In genomic region chr22:23070418-23071162, GRCh38 we compare ENCODE assay signal across 8 cellular contexts. TPM values are rescaled to one million over a fixed set of nuclear protein-coding genes. Genes with fewer than 3 reads are reported as not detected.
DNase-seq lines count a peak whose midpoint lies in the region; ATAC-seq lines count a peak whose summit lies in the region.

TSS of gene GNAZ (plus strand) at chr22:23070519. CDS start at chr22:23095696, 25,177 bp downstream.

- H3K36me3 Mint-ChIP-seq in CD4-positive, alpha-beta memory T cell = no peaks in the 10 kb centered on the region

- intact Hi-C loops in CD4-positive, alpha-beta memory T cell (cut with micrococcal nuclease) = loop anchor here (2.0 kb wide), 1 partner anchor 74 kb away; the partner anchor contains the start of gene RAB36
- intact Hi-C loops in sciatic nerve (cut with DNase I) = no loop called here

- POLR2A ChIA-PET in CD4-positive, alpha-beta memory T cell (lab: Charles Lee; ENCODE audit: partially characterized antibody) = interaction anchor here (1.0 to 1.5 kb wide), 4 partner anchors 49 to 1484 kb away, joined by 3 to 7 read pairs (median 4); partner anchors contain the start of gene GUCD1

- H3K9me3 Mint-ChIP-seq in CD4-positive, alpha-beta memory T cell = no peaks in the 10 kb centered on the region

- WGBS in iPS DF 6.9 (ENCODE audit: insufficient coverage, insufficient read length) = no CpG with 5 or more reads among the region's 83 CpGs

- H3K4me3 Mint-ChIP-seq in CD4-positive, alpha-beta memory T cell = peak within 1 kb of the TSS; percentile 81 to 95 (median 86)

- peak within 1 kb of the TSS in 1 of 2 donors; percentile 52 for H3K4me3 ChIP-seq in CD4-positive, alpha-beta memory T cell (ENCODE audit: low read length in 2 of 2)
- peak within 1 kb of the TSS; percentile 77; the same call in 1 of the 2 replicates for H3K4me3 ChIP-seq in iPS DF 6.9 (ENCODE audit: low read length)

- peaks cover 0 to 2% of the 10 kb centered on the region in 2 donors for H3K27me3 Mint-ChIP-seq in CD4-positive, alpha-beta memory T cell

- peak within 1 kb of the TSS; percentile 52 for H3K27ac ChIP-seq in CD4-positive, alpha-beta memory T cell (ENCODE audit: low read depth, low read length)
- H3K27ac ChIP-seq in iPS DF 6.9 (ENCODE audit: low read length) = no peak within 1 kb of the TSS

- H3K36me3 ChIP-seq in CD4-positive, alpha-beta memory T cell (ENCODE audit: insufficient read depth, low read length) = no peaks in the 10 kb centered on the region
- H3K36me3 ChIP-seq in iPS DF 6.9 (ENCODE audit: control insufficient read depth, insufficient read depth, low read length) = no peaks in the 10 kb centered on the region

- ATAC-seq in GM19455 (IDR thresholded peaks at IDR 0.05; ENCODE audit: unreplicated experiment) = peak; percentile 22
- peak; percentile 37 for ATAC-seq in sciatic nerve

- peaks cover 3% of the 10 kb centered on the region for H3K27me3 ChIP-seq in CD4-positive, alpha-beta memory T cell (ENCODE audit: insufficient read depth, low read length)
- peaks cover 9% of the 10 kb centered on the region for H3K27me3 ChIP-seq in iPS DF 6.9 (ENCODE audit: control insufficient read depth, insufficient read depth, low read length)

- peaks cover 4 to 23% (median 9%) of the 10 kb centered on the region in 4 donors for H3K4me1 Mint-ChIP-seq in CD4-positive, alpha-beta memory T cell

- peaks cover 11% of the 10 kb centered on the region for H3K4me1 ChIP-seq in CD4-positive, alpha-beta memory T cell (ENCODE audit: insufficient read depth, low read length)
- H3K4me1 ChIP-seq in iPS DF 6.9 (ENCODE audit: control insufficient read depth, insufficient read depth, low read length) = peaks cover 3% of the 10 kb centered on the region; the same call in 1 of the 2 replicates

- CTCF ChIA-PET in CD4-positive, alpha-beta memory T cell (lab: Charles Lee; ENCODE audit: partially characterized antibody) = interaction anchor here (1.6 kb wide), 1 partner anchor 48 kb away, joined by 4 read pairs; no protein-coding TSS in a partner anchor

- peak in 3 of 5 donors; percentile 10 to 27 (median 14) for DNase-seq in CD4-positive, alpha-beta memory T cell
- DNase-seq in NCI-H446 treated with DMSO at 0.1 percent for 48 hours (lab: John Stamatoyannopoulos, UW) (peak; percentile 33), amniotic epithelial cell (ENCODE audit: low read depth) (peak; percentile 3), iPS DF 6.9 (ENCODE audit: low read depth, low spot score) (no peak), sciatic nerve (ENCODE audit: low spot score) (peak; percentile 70), 8988T (no peak), NCI-H1048 (lab: John Stamatoyannopoulos, UW) (no peak)

- peak within 1 kb of the TSS; percentile 52 to 91 (median 87) for H3K27ac Mint-ChIP-seq in CD4-positive, alpha-beta memory T cell

- no peaks in the 10 kb centered on the region for H3K9me3 ChIP-seq in CD4-positive, alpha-beta memory T cell (ENCODE audit: control insufficient read depth in 1 of 2, low read length in 2 of 2)
- no peaks in the 10 kb centered on the region for H3K9me3 ChIP-seq in iPS DF 6.9 (ENCODE audit: control insufficient read depth, insufficient read depth, low read length)

RNA-seq across cellular contexts. Expression of gene GNAZ, which starts in this region (rescaled TPM):
- under 1 TPM; 0.36 to 0.76 TPM for total RNA-seq in CD4-positive, alpha-beta memory T cell
- polyA plus RNA-seq in CD4-positive, alpha-beta memory T cell = under 1 TPM in 1 of 2 donors, not detected in 1; 0.05 TPM
- 22.8 TPM for total RNA-seq in sciatic nerve

Comparison
In these comparisons a context has a peak if more than half of its experiments do, and no peak if none do; other contexts are left out.
1. RNA of gene GNAZ (total RNA-seq): 22.8 TPM in sciatic nerve (single experiment); 0.36 to 0.76 TPM in CD4-positive, alpha-beta memory T cell; every median in the first group is over 10 times any median in the second.
2. Peak in DNase-seq and H3K27ac ChIP-seq in CD4-positive, alpha-beta memory T cell; RNA of the gene not detected or under 1 TPM.
3. DNase-seq: peak in NCI-H446 treated with DMSO at 0.1 percent for 48 hours (single experiment), amniotic epithelial cell (single experiment) and sciatic nerve (single experiment); none in iPS DF 6.9 (single experiment), 8988T (single experiment) and NCI-H1048 (single experiment).